ENCODE assay signal across 8 cellular contexts in genomic region chr3:170961616-170962400, GRCh38. TPM values are rescaled to one million over a fixed set of nuclear protein-coding genes. Genes with fewer than 3 reads are reported as not detected.
DNase-seq lines count a peak whose midpoint lies in the region; ATAC-seq and TF ChIP-seq lines count a peak whose summit lies in the region.

No MANE protein-coding gene starts in this region.

- in situ Hi-C loops in astrocyte of the cerebellum (cut with HindIII; ENCODE audit: low sequenced_read_pairs) (no loop called here), transverse colon (cut with MboI; ENCODE audit: low pct_ligation_motif_present in 1 of 4, low pct_unique_long_range_greater_than_20kb in 1 of 4, low sequenced_read_pairs in 3 of 4) (loop anchor here (10.0 to 25.0 kb wide), 2 partner anchors 600 to 603 kb away; no protein-coding TSS in a partner anchor)

- peaks cover 0 to 10% (median 3%) of the 10 kb centered on the region in 4 donors for H3K4me1 ChIP-seq in transverse colon

- WGBS in transverse colon (ENCODE audit: low coverage in 1 of 2), 2 donors: 31 to 41% methylated on average over 4 of the region's 4 CpGs

- intact Hi-C loops in transverse colon (cut with DNase I; ENCODE audit: low total_unique reads): loop anchor here (5.0 kb wide), 1 partner anchor 605 kb away; no protein-coding TSS in a partner anchor

- H3K27ac ChIP-seq in transverse colon: peak overlapping the region in 1 of 4 donors; percentile 35

- H3K36me3 ChIP-seq in kidney epithelial cell (ENCODE audit: control insufficient read depth, insufficient read depth, low read length): no peaks in the 10 kb centered on the region
- no peaks in the 10 kb centered on the region for H3K36me3 ChIP-seq in transverse colon

- TF ChIP-seq POLR2A in transverse colon (IDR thresholded peaks at IDR 0.05): no peak

- H3K4me3 ChIP-seq in astrocyte of the cerebellum (ENCODE audit: low read depth, low read length) (no peak overlapping the region), kidney epithelial cell (ENCODE audit: low read depth, low read length) (no peak overlapping the region), transverse colon (no peak overlapping the region)

- TF ChIP-seq CTCF in astrocyte of the cerebellum (IDR thresholded peaks at IDR 0.05; ENCODE audit: low read depth, low read length, missing control alignments): peak; percentile 32
- peak; percentile 36 for TF ChIP-seq CTCF in kidney epithelial cell (IDR thresholded peaks at IDR 0.05; ENCODE audit: insufficient read depth, low read length, poor library complexity, severe bottlenecking)
- peak; percentile 47 to 69 (median 61) for TF ChIP-seq CTCF in transverse colon (IDR thresholded peaks at IDR 0.05)

- TF ChIP-seq EP300 in transverse colon (IDR thresholded peaks at IDR 0.05; ENCODE audit: low read depth): no peak

- no peaks in the 10 kb centered on the region for H3K27me3 ChIP-seq in kidney epithelial cell (ENCODE audit: control insufficient read depth, insufficient read depth, low read length)
- H3K27me3 ChIP-seq in transverse colon: no peaks in the 10 kb centered on the region

- DNase-seq in NCI-H1436 (lab: John Stamatoyannopoulos, UW): peak; percentile 32
- no peak for DNase-seq in NCI-H1436 treated with DMSO at 0.1 percent for 48 hours (lab: John Stamatoyannopoulos, UW)
- DNase-seq in NCI-H1417 (lab: John Stamatoyannopoulos, UW): peak; percentile 21 to 68 (median 54)
- peak; percentile 36 for DNase-seq in astrocyte of the cerebellum (ENCODE audit: low read depth)
- no peak for DNase-seq in kidney epithelial cell (ENCODE audit: low read depth)
- DNase-seq in transverse colon: no peak
- DNase-seq in NCI-H1048 (lab: John Stamatoyannopoulos, UW): no peak

- no peak for ATAC-seq in GM18519 (IDR thresholded peaks at IDR 0.05; ENCODE audit: low FRiP score, unreplicated experiment)

- no peaks in the 10 kb centered on the region for H3K9me3 ChIP-seq in transverse colon

RNA-seq across cellular contexts. Expression of gene EIF5A2, which starts 53.4 kb away (rescaled TPM):
- total RNA-seq in kidney epithelial cell (4.1 and 6.2 TPM in 2 replicates), transverse colon (10 to 100 TPM in 1 of 4 donors, 1 to 10 TPM in 3; 1.8 to 37.4 (median 3.3) TPM)

Comparison
In these comparisons a context has a peak if more than half of its experiments do, and no peak if none do; other contexts are left out.
1. DNase-seq: peak in NCI-H1436 (single experiment), NCI-H1417 (3 of 3) and astrocyte of the cerebellum (single experiment); none in NCI-H1436 treated with DMSO at 0.1 percent for 48 hours (single experiment), kidney epithelial cell (single experiment), transverse colon (single experiment) and NCI-H1048 (single experiment).
2. Peak in every context shown above with its lines, with median percentiles within 50 percentile points of each other: CTCF ChIP-seq.